ENCODE assay signal across 1 cellular context in genomic region chr5:142911170-142911569, GRCh38.
TF ChIP-seq lines count a peak whose summit lies in the region.

No MANE protein-coding gene starts in this region.

TF ChIP-seq in liver, 16 proteins besides CTCF, POLR2A, EP300 and RAD21 (continued from another document):
- TF ChIP-seq ZBTB33 (IDR thresholded peaks at IDR 0.05): no peak
- TF ChIP-seq YY1 (IDR thresholded peaks at IDR 0.05): no peak
